16 cellular contexts compared by ENCODE assay signal in genomic region chr2:160076239-160076638, GRCh38. TPM values are rescaled to one million over a fixed set of nuclear protein-coding genes. Genes with fewer than 3 reads are reported as not detected.
"Had no signal": no experiment of that assay in that cellular context is flagged by ENCODE, and none has a peak within 500 bp of the region (broad histone marks: within the 10 kb centered on the region; RNA-seq: fewer than 3 reads in every experiment).

No MANE protein-coding gene starts in this region.

- H3K27ac ChIP-seq: adrenal gland, gastrocnemius medialis, heart right ventricle, psoas muscle, upper lobe of left lung had no signal

- H3K27me3 ChIP-seq: adrenal gland, gastrocnemius medialis, heart right ventricle, suprapubic skin, upper lobe of left lung had no signal

- ATAC-seq: gastrocnemius medialis; heart right ventricle; psoas muscle; stimulated activated naive CD8-positive, alpha-beta T cell treated with anti-CD3 and anti-CD28 coated beads, Interleukin-15, Interleukin-2, amounts not matched to agents 100 U/mL and 50 U/mL, for 24 hours had no signal

- H3K36me3 ChIP-seq: adrenal gland, gastrocnemius medialis, heart right ventricle, suprapubic skin, upper lobe of left lung had no signal

- H3K27ac Mint-ChIP-seq: activated T-helper 2 cell treated with anti-CD3 and anti-CD28 coated beads, Interferon-gamma antibody, Interleukin-2, Interleukin-4, amounts not matched to agents 10 μg/mL and 5 μg/mL and 100 μg/mL, durations not matched to agents 14 hours and 24 hours and 36 hours; naive thymus-derived CD8-positive, alpha-beta T cell had no signal

- H3K4me1 ChIP-seq: adrenal gland, gastrocnemius medialis, psoas muscle, upper lobe of left lung had no signal

- DNase-seq: activated CD4-positive, alpha-beta T cell treated with anti-CD3 and anti-CD28 coated beads, Interleukin-2, amount 50 U/mL, for 1 hour; activated naive CD4-positive, alpha-beta T cell treated with anti-CD3 and anti-CD28 coated beads, Interleukin-2, amount 50 U/mL, for 16 hours; activated T-cell treated with anti-CD3 and anti-CD28 coated beads for 4 hours; adrenal gland; effector memory CD4-positive, alpha-beta T cell; gastrocnemius medialis; heart right ventricle; psoas muscle; stimulated activated CD4-positive, alpha-beta T cell treated with anti-CD3 and anti-CD28 coated beads, Interleukin-2, amount 100 ng/mL, for 48 hours; stimulated activated naive CD8-positive, alpha-beta T cell treated with anti-CD3 and anti-CD28 coated beads, Interleukin-15, Interleukin-2, amounts not matched to agents 100 U/mL and 50 U/mL, for 24 hours; upper lobe of left lung had no signal

- H3K9me3 Mint-ChIP-seq: activated T-helper 2 cell treated with anti-CD3 and anti-CD28 coated beads, Interferon-gamma antibody, Interleukin-2, Interleukin-4, amounts not matched to agents 10 μg/mL and 5 μg/mL and 100 μg/mL, durations not matched to agents 14 hours and 24 hours and 36 hours had no signal

- H3K27me3 Mint-ChIP-seq: naive thymus-derived CD8-positive, alpha-beta T cell had no signal

- H3K4me3 ChIP-seq: adrenal gland, gastrocnemius medialis, heart right ventricle, psoas muscle, suprapubic skin, upper lobe of left lung had no signal

- H3K4me3 Mint-ChIP-seq: naive thymus-derived CD8-positive, alpha-beta T cell had no signal

- H3K9me3 ChIP-seq: adrenal gland, gastrocnemius medialis, psoas muscle, suprapubic skin had no signal

- H3K36me3 Mint-ChIP-seq: naive thymus-derived CD8-positive, alpha-beta T cell had no signal

RNA-seq across cellular contexts. Expression of gene PLA2R1, which starts 13.8 kb away (rescaled TPM):
- total RNA-seq: activated CD8-positive, alpha-beta memory T cell treated with anti-CD3 and anti-CD28 coated beads for 36 hours; activated T-helper 2 cell treated with anti-CD3 and anti-CD28 coated beads, Interferon-gamma antibody, Interleukin-2, Interleukin-4, amounts not matched to agents 10 μg/mL and 5 μg/mL and 100 μg/mL, durations not matched to agents 14 hours and 24 hours and 36 hours; naive thymus-derived CD8-positive, alpha-beta T cell; T-helper 2 cell treated with Interferon-gamma antibody and Interleukin-4, amounts not matched to agents 100 ng/mL and 5 ng/mL, for 36 hours had no signal
- polyA plus RNA-seq: naive thymus-derived CD8-positive, alpha-beta T cell had no signal
